Comparison of ENCODE assay signal across 17 cellular contexts in genomic region chr12:87756111-87756510, GRCh38.
DNase-seq lines count a peak whose midpoint lies in the region; ATAC-seq and TF ChIP-seq lines count a peak whose summit lies in the region.
"Had no signal": no experiment of that assay in that cellular context is flagged by ENCODE, and none has a peak within 500 bp of the region (broad histone marks: within the 10 kb centered on the region; RNA-seq: fewer than 3 reads in every experiment).

No MANE protein-coding gene starts in this region.

- H3K9me2 ChIP-seq in PC-3 (replicated peaks; ENCODE audit: low read length) (no peaks in the 10 kb centered on the region), PC-9 (ENCODE audit: insufficient read depth) (no peaks in the 10 kb centered on the region)

- H3K9ac ChIP-seq in PC-3 (ENCODE audit: low read length), result no peak overlapping the region

- H3K4me3 ChIP-seq in PC-3 (ENCODE audit: low read length), result no peak overlapping the region
- no peak overlapping the region for H3K4me3 ChIP-seq in epithelial cell of esophagus (ENCODE audit: low read length)
- H3K4me3 ChIP-seq in osteoblast (ENCODE audit: insufficient read depth, low read length), result no peak overlapping the region
- no peak overlapping the region for H3K4me3 ChIP-seq in PC-9
- H3K4me3 ChIP-seq: HAP-1, stomach had no signal

- H3K36me3 ChIP-seq in PC-3 (ENCODE audit: low read depth, low read length), result no peaks in the 10 kb centered on the region
- H3K36me3 ChIP-seq in osteoblast (ENCODE audit: insufficient read depth, low read length), result no peaks in the 10 kb centered on the region
- H3K36me3 ChIP-seq in PC-9 (ENCODE audit: low read depth), result no peaks in the 10 kb centered on the region
- H3K36me3 ChIP-seq: HAP-1, stomach had no signal

- H3K79me2 ChIP-seq in PC-3 (ENCODE audit: low read length), result no peaks in the 10 kb centered on the region
- no peaks in the 10 kb centered on the region for H3K79me2 ChIP-seq in osteoblast (ENCODE audit: insufficient read depth, low read length)
- no peaks in the 10 kb centered on the region for H3K79me2 ChIP-seq in PC-9 (ENCODE audit: low read depth)

- DNase-seq in EH (ENCODE audit: low read depth) (peak; percentile 25), PC-3 (peak; percentile 44), epithelial cell of esophagus (ENCODE audit: low read depth) (peak; percentile 46), osteoblast (ENCODE audit: insufficient read length, low spot score, missing footprints) (peak; percentile 45), NCI-H510A (lab: John Stamatoyannopoulos, UW) (no peak), NCI-H1417 treated with DMSO at 0.1 percent for 48 hours (lab: John Stamatoyannopoulos, UW) (no peak), PC-9 (no peak), NCI-H2227 (lab: John Stamatoyannopoulos, UW; ENCODE audit: unreplicated experiment) (no peak)
- DNase-seq: activated CD8-positive, alpha-beta memory T cell treated with anti-CD3 and anti-CD28 coated beads, Interleukin-2, amount 50 U/mL, for 4 hours; CD8-positive, alpha-beta T cell; left cardiac atrium; NCI-H1048; retina; stomach had no signal

- no peak overlapping the region for H2AFZ ChIP-seq in PC-3 (ENCODE audit: low read length)
- H2AFZ ChIP-seq in osteoblast (ENCODE audit: low read length), result no peak overlapping the region
- H2AFZ ChIP-seq in PC-9, result no peak overlapping the region

- H4K20me1 ChIP-seq in PC-3 (ENCODE audit: low read length) (no peaks in the 10 kb centered on the region), osteoblast (ENCODE audit: insufficient read depth, low read length) (no peaks in the 10 kb centered on the region), PC-9 (ENCODE audit: insufficient read depth) (no peaks in the 10 kb centered on the region)

- CTCF ChIA-PET in PC-3 (lab: Charles Lee), result no interaction called here
- CTCF ChIA-PET in PC-9 (lab: Charles Lee), result no interaction called here

- intact Hi-C loops in PC-3 (cut with micrococcal nuclease), result no loop called here
- intact Hi-C loops in PC-9 (cut with micrococcal nuclease; ENCODE audit: unreplicated experiment), result no loop called here

- H3F3A ChIP-seq in PC-3 (ENCODE audit: low read length, unreplicated experiment), result no peaks in the 10 kb centered on the region
- no peaks in the 10 kb centered on the region for H3F3A ChIP-seq in PC-9 (ENCODE audit: insufficient read depth, low read depth)

- no peak for ATAC-seq in PC-3
- ATAC-seq: activated naive CD4-positive, alpha-beta T cell treated with anti-CD3 and anti-CD28 coated beads, Interleukin-2, amount 50 U/mL, for 72 hours; CD8-positive, alpha-beta T cell; left cardiac atrium had no signal

- POLR2A ChIA-PET in PC-3 (lab: Charles Lee; ENCODE audit: unreplicated experiment), result no interaction called here
- POLR2A ChIA-PET in PC-9 (lab: Charles Lee; ENCODE audit: unreplicated experiment), result no interaction called here

- BruUV-seq in PC-3 (replicated peaks; lab: Mats Ljungman, UMichigan) (no TSS peak), PC-9 (replicated peaks; lab: Mats Ljungman, UMichigan) (no TSS peak)

- TF ChIP-seq CTCF in PC-3 (conservative IDR thresholded peaks at IDR 0.05; ENCODE audit: low read depth, low read length) (no peak), epithelial cell of esophagus (IDR thresholded peaks at IDR 0.05; ENCODE audit: insufficient read depth, low read depth, low read length, missing control alignments) (no peak), osteoblast (IDR thresholded peaks at IDR 0.05; ENCODE audit: extremely low read depth, low read depth, low read length) (no peak), PC-9 (conservative IDR thresholded peaks at IDR 0.05) (no peak)

- H3K27me3 ChIP-seq in PC-3 (ENCODE audit: low read length) (no peaks in the 10 kb centered on the region), osteoblast (ENCODE audit: insufficient read depth, low read length) (no peaks in the 10 kb centered on the region), PC-9 (ENCODE audit: insufficient read depth, low read depth) (no peaks in the 10 kb centered on the region)
- H3K27me3 ChIP-seq: stomach had no signal

- H3K9me3 ChIP-seq in PC-3 (ENCODE audit: low read length), result no peaks in the 10 kb centered on the region
- H3K9me3 ChIP-seq in osteoblast (ENCODE audit: low read depth, low read length), result no peaks in the 10 kb centered on the region
- no peaks in the 10 kb centered on the region for H3K9me3 ChIP-seq in PC-9 (ENCODE audit: insufficient read depth, low read depth)
- H3K9me3 ChIP-seq: HAP-1, stomach had no signal

- peaks cover 3% of the 10 kb centered on the region; the same call in 1 of the 2 replicates for H3K4me1 ChIP-seq in PC-3 (ENCODE audit: insufficient read depth, low read length)
- H3K4me1 ChIP-seq in osteoblast (ENCODE audit: insufficient read depth, low read length), result peaks cover 6% of the 10 kb centered on the region
- H3K4me1 ChIP-seq in PC-9 (replicated peaks; ENCODE audit: insufficient read depth), result no peaks in the 10 kb centered on the region
- H3K4me1 ChIP-seq: HAP-1, stomach had no signal

- H3K4me2 ChIP-seq in PC-3 (ENCODE audit: low read length) (no peak overlapping the region), osteoblast (ENCODE audit: insufficient read depth, low read length) (no peak overlapping the region), PC-9 (no peak overlapping the region)

- H3K27ac ChIP-seq in PC-3 (ENCODE audit: low read length), result 0 out of 2 replicates have a peak overlapping the region, but pooled peaks have one; percentile 13
- peak overlapping the region; percentile 60 for H3K27ac ChIP-seq in osteoblast (ENCODE audit: low read depth, low read length)
- no peak overlapping the region for H3K27ac ChIP-seq in PC-9
- H3K27ac ChIP-seq: RWPE1, stomach had no signal

Comparison
In these comparisons a context has a peak if more than half of its experiments do, and no peak if none do; other contexts are left out.
1. DNase-seq: peak in EH (single experiment), PC-3 (single experiment), epithelial cell of esophagus (single experiment) and osteoblast (single experiment); none in NCI-H510A (single experiment), NCI-H1417 treated with DMSO at 0.1 percent for 48 hours (single experiment), PC-9 (0 of 2) and NCI-H2227 (single experiment).